Comparison of ENCODE assay signal across 9 cellular contexts in genomic region chr2:219250044-219250781, GRCh38. TPM values are rescaled to one million over a fixed set of nuclear protein-coding genes. Genes with fewer than 3 reads are reported as not detected.
DNase-seq lines count a peak whose midpoint lies in the region; ATAC-seq, FAIRE-seq and TF ChIP-seq lines count a peak whose summit lies in the region.
"Had no signal": no experiment of that assay in that cellular context is flagged by ENCODE, and none has a peak within 500 bp of the region (broad histone marks: within the 10 kb centered on the region; RNA-seq: fewer than 3 reads in every experiment).

No MANE protein-coding gene starts in this region.

- TF ChIP-seq POLR2A in A549 (IDR thresholded peaks at IDR 0.05; ENCODE audit: low read length), result no peak
- TF ChIP-seq POLR2A in GM12878 (IDR thresholded peaks at IDR 0.05; ENCODE audit: low read depth, low read length), result peak; percentile 47; the same call in 1 of the 2 replicates

- RAD21 ChIA-PET in GM12878 (lab: Charles Lee; ENCODE audit: unreplicated experiment), result interaction anchor here (1.0 to 5.1 kb wide), 13 partner anchors 11 to 138 kb away, joined by 3 to 53 read pairs (median 9); partner anchors contain the start of genes ANKZF1, ATG9A, CNPPD1 and DNAJB2

- intact Hi-C loops in GM12878 (cut with micrococcal nuclease; ENCODE audit: unreplicated experiment), result no loop called here

- no peaks in the 10 kb centered on the region for H3K36me3 ChIP-seq in Loucy (ENCODE audit: insufficient read depth, low read length)
- H3K36me3 ChIP-seq in GM12878 (ENCODE audit: control insufficient read depth in 2 of 2, insufficient read depth in 2 of 2, low read length in 1 of 2), result peaks cover 12 to 19% of the 10 kb centered on the region in 2 experiments
- peaks cover 14 to 34% of the 10 kb centered on the region in 2 donors for H3K36me3 ChIP-seq in muscle layer of duodenum (ENCODE audit: control insufficient read depth in 1 of 2, insufficient read depth in 2 of 2, low read length in 2 of 2)

- ATAC-seq in A549 (no peak), GM12878 (no peak), HG03457 (IDR thresholded peaks at IDR 0.05; ENCODE audit: unreplicated experiment) (no peak), GM19397 (IDR thresholded peaks at IDR 0.05; ENCODE audit: unreplicated experiment) (no peak), GM18868 (IDR thresholded peaks at IDR 0.05; ENCODE audit: unreplicated experiment) (no peak)

- TF ChIP-seq EP300 in A549 (IDR thresholded peaks at IDR 0.05), result no peak
- TF ChIP-seq EP300 in GM12878 (IDR thresholded peaks at IDR 0.05; ENCODE audit: borderline replicate concordance in 1 of 2, control insufficient read depth in 1 of 2, low read depth in 2 of 2, low read length in 2 of 2), result no peak

- H3K4me2 ChIP-seq in A549 (peak overlapping the region; percentile 96), Loucy (ENCODE audit: low read depth, low read length, poor library complexity, severe bottlenecking) (peak overlapping the region; percentile 78), GM12878 (ENCODE audit: control insufficient read depth, insufficient read depth) (peak overlapping the region; percentile 9)

- SMC1A ChIA-PET in GM12878 (lab: Charles Lee; ENCODE audit: uncharacterized antibody, unreplicated experiment), result interaction anchor here (1.0 to 8.6 kb wide), 13 partner anchors 10 to 355 kb away, joined by 3 to 98 read pairs (median 9); partner anchors contain the start of genes ANKZF1, ATG9A, CNPPD1 and DNAJB2

- WGBS in A549 (ENCODE audit: missing lambda C conversion rate), result 64% methylated on average over 19 of the region's 22 CpGs
- WGBS in GM12878 (ENCODE audit: insufficient coverage, insufficient replicate concordance, low lambda C conversion rate, missing lambda C conversion rate), result 76% methylated on average over 22 of the region's 22 CpGs

- H3K79me2 ChIP-seq in Loucy (ENCODE audit: insufficient read depth, low read length), result peaks cover 15% of the 10 kb centered on the region
- peaks cover 60% of the 10 kb centered on the region for H3K79me2 ChIP-seq in GM12878 (ENCODE audit: control insufficient read depth, insufficient read depth, low read length)

- H3K4me1 ChIP-seq in A549 (peaks cover 67% of the 10 kb centered on the region), Loucy (ENCODE audit: insufficient read depth, low read length, poor library complexity, severe bottlenecking) (peaks cover 73% of the 10 kb centered on the region), GM12878 (ENCODE audit: control insufficient read depth, insufficient read depth, low read length) (peaks cover 48% of the 10 kb centered on the region), muscle layer of duodenum (ENCODE audit: control insufficient read depth in 1 of 2, insufficient read depth in 2 of 2, low read length in 2 of 2) (peaks cover 30 to 45% of the 10 kb centered on the region in 2 donors)

- POLR2A ChIA-PET in A549 (lab: Yijun Ruan, JAX), result interaction anchor here (1.2 to 3.1 kb wide), 7 partner anchors 20 to 45 kb away, joined by 5 to 34 read pairs (median 19); partner anchors contain the start of genes ABCB6, ANKZF1, ATG9A and DNAJB2
- POLR2A ChIA-PET in GM12878 (lab: Charles Lee), result interaction anchor here (0.8 to 9.0 kb wide), 10 partner anchors 12 to 356 kb away, joined by 3 to 160 read pairs (median 8); partner anchors contain the start of genes ANKZF1, ATG9A, CNPPD1 and DNAJB2

- DNase-seq in A549 (ENCODE audit: low read depth in 1 of 2, low spot score in 1 of 2), result no peak
- DNase-seq in GM12878 (ENCODE audit: low read depth, low spot score), result no peak
- DNase-seq in NCI-H2107 (lab: John Stamatoyannopoulos, UW), result no peak

- H3K4me3 ChIP-seq in A549 (peak overlapping the region; percentile 25; the same call in 2 of the 3 replicates), Loucy (ENCODE audit: low read length, poor library complexity, severe bottlenecking) (peak overlapping the region; percentile 46), GM12878 (peak overlapping the region; percentile 35; the same call in 1 of the 2 replicates), muscle layer of duodenum (ENCODE audit: low read depth in 1 of 2, low read length in 2 of 2) (peak overlapping the region in 1 of 2 donors; percentile 2)

- H3K27ac ChIP-seq in A549, result peak overlapping the region; percentile 90
- peak overlapping the region; percentile 58 for H3K27ac ChIP-seq in GM12878 (ENCODE audit: control insufficient read depth, insufficient read depth)
- H3K27ac ChIP-seq in muscle layer of duodenum (ENCODE audit: low read length), result peak overlapping the region; percentile 90

- H2AFZ ChIP-seq in Loucy (ENCODE audit: low read length), result no peak overlapping the region
- no peak overlapping the region for H2AFZ ChIP-seq in GM12878 (ENCODE audit: control insufficient read depth, low read depth, low read length)

- in situ Hi-C loops in GM12878 (cut with MboI), result no loop called here

- peak overlapping the region; percentile 25 for H3K9ac ChIP-seq in Loucy (ENCODE audit: low read depth, low read length, poor library complexity, severe bottlenecking)
- H3K9ac ChIP-seq in GM12878 (ENCODE audit: control insufficient read depth, insufficient read depth, low read length), result peak overlapping the region; percentile 13; the same call in 1 of the 2 replicates

- no peaks in the 10 kb centered on the region for H3F3A ChIP-seq in Loucy (ENCODE audit: low read depth)

- TF ChIP-seq RAD21 in A549 (conservative IDR thresholded peaks at IDR 0.05 in 1 of 2, IDR thresholded peaks at IDR 0.05 in 1 of 2) (no peak), GM12878 (IDR thresholded peaks at IDR 0.05; ENCODE audit: insufficient read depth, low read depth, low read length) (no peak)

- TF ChIP-seq CTCF in A549 (IDR thresholded peaks at IDR 0.05) (no peak), Loucy (conservative IDR thresholded peaks at IDR 0.05; ENCODE audit: low read length) (no peak), GM12878 (IDR thresholded peaks at IDR 0.05 in 2 of 3, conservative IDR thresholded peaks at IDR 0.05 in 1 of 3; ENCODE audit: control insufficient read depth in 2 of 3, extremely low read depth in 1 of 3, insufficient read depth in 1 of 3, low read depth in 3 of 3, low read length in 3 of 3) (no peak)

- no peak for FAIRE-seq in A549 (lab: Jason Lieb, UNC)
- no peak for FAIRE-seq in GM12878 (lab: Jason Lieb, UNC)

- H3K9me3 ChIP-seq in A549, result no peaks in the 10 kb centered on the region
- no peaks in the 10 kb centered on the region for H3K9me3 ChIP-seq in Loucy (ENCODE audit: insufficient read depth, low read depth, low read length)
- no peaks in the 10 kb centered on the region for H3K9me3 ChIP-seq in GM12878 (replicated peaks; ENCODE audit: control insufficient read depth, insufficient read depth, low read length)
- no peaks in the 10 kb centered on the region for H3K9me3 ChIP-seq in muscle layer of duodenum (ENCODE audit: control insufficient read depth in 1 of 2, low read length in 2 of 2)

- H3K9me2 ChIP-seq in Loucy (replicated peaks; ENCODE audit: low read depth, low read length), result no peaks in the 10 kb centered on the region

- CTCF ChIA-PET in A549 (lab: Yijun Ruan, JAX) (interaction anchor here (0.7 to 12.6 kb wide), 6 partner anchors 8 to 79 kb away, joined by 3 to 241 read pairs (median 4); partner anchors contain the start of genes CNPPD1 and DNAJB2), GM12878 (lab: Yijun Ruan, JAX) (interaction anchor here (0.9 to 5.5 kb wide), 9 partner anchors 11 to 101 kb away, joined by 3 to 69 read pairs (median 6); partner anchors contain the start of genes ANKZF1, ATG9A, DNAJB2 and SLC23A3)

- no TSS peak for BruUV-seq in GM12878 (replicated peaks; lab: Mats Ljungman, UMichigan)

- H3K27me3 ChIP-seq in Loucy (ENCODE audit: insufficient read depth, low read length, poor library complexity, severe bottlenecking), result peaks cover 35% of the 10 kb centered on the region
- no peaks in the 10 kb centered on the region for H3K27me3 ChIP-seq in GM12878 (replicated peaks in 1 of 2; ENCODE audit: control insufficient read depth in 2 of 2, insufficient read depth in 2 of 2, low read length in 1 of 2)
- no peaks in the 10 kb centered on the region for H3K27me3 ChIP-seq in muscle layer of duodenum (ENCODE audit: low read depth, low read length)

- peaks cover 27% of the 10 kb centered on the region for H4K20me1 ChIP-seq in Loucy (ENCODE audit: insufficient read depth, low read length, poor library complexity, severe bottlenecking)
- 0 out of 2 replicates have a peak, but pooled peaks cover 4% of the 10 kb centered on the region for H4K20me1 ChIP-seq in GM12878 (ENCODE audit: control insufficient read depth, insufficient read depth)

RNA-seq across cellular contexts. Expression of gene TUBA4B, which starts 2.8 kb away (rescaled TPM):
- polyA plus RNA-seq in A549 (2011; rRNA removed), result 0.94 and 1.3 TPM in 2 replicates
- polyA plus RNA-seq in A549 (2012; cell fraction: cytosol; rRNA removed), result 1.1 and 1.3 TPM in 2 replicates
- 0.73 and 0.80 TPM in 2 replicates for polyA plus RNA-seq in A549 (2012; cell fraction: nucleus; rRNA removed)
- 0.55 to 0.73 TPM (median 0.71 TPM) in 3 replicates for polyA plus RNA-seq in A549 (2017; fragmentation: RNase III; extraction: RNeasy Plus Mini Kit Qiagen cat#74134 plus additional on column Dnase treatment)
- polyA minus RNA-seq in A549 (2011; rRNA and poly(A)+ RNA removed), result 1.2 and 1.5 TPM in 2 replicates
- total RNA-seq in GM12878 (2013; cell fraction: nucleolus; rRNA removed), result not detected in 2 replicates
- not detected in 2 replicates for total RNA-seq in GM12878 (2014; rRNA removed)
- total RNA-seq in GM12878 (2014; rRNA removed; fragmentation: Illumina TruSeq; extraction: Trizol), result not detected in 2 replicates
- not detected in 2 replicates for total RNA-seq in GM12878 (2021)
- polyA plus RNA-seq in GM12878 (2011; ENCODE audit: low read depth), result not detected
- 0.07 TPM in 1 of 2 replicates, not detected in the other for polyA plus RNA-seq in GM12878 (2011; rRNA removed)
- polyA plus RNA-seq in GM12878 (2011; cell fraction: cytosol; rRNA removed), result 0.07 TPM in 1 of 2 replicates, not detected in the other
- not detected in 2 replicates for polyA plus RNA-seq in GM12878 (2011; cell fraction: nucleus; rRNA removed)
- 0.20 TPM in 1 of 2 replicates, not detected in the other for polyA plus RNA-seq in GM12878 (2012)
- polyA plus RNA-seq in GM12878 (2014; fragmentation: Illumina TruSeq; extraction: Trizol), result not detected in 2 replicates
- polyA plus RNA-seq in GM12878 (2014; fragmentation: Nextera tagmentation; extraction: Ambion mirVana), result not detected
- not detected in 2 replicates for polyA plus RNA-seq in GM12878 (2014; rRNA removed)
- not detected for polyA plus RNA-seq in GM12878 (2016; fragmentation: Nextera tagmentation; extraction: Ambion mirVana)
- polyA minus RNA-seq in GM12878 (2011; rRNA and poly(A)+ RNA removed), result 0.26 TPM in 1 of 2 replicates, not detected in the other
- polyA minus RNA-seq in GM12878 (2011; cell fraction: cytosol; rRNA and poly(A)+ RNA removed), result not detected in 2 replicates
- polyA minus RNA-seq in GM12878 (2011; cell fraction: nucleus; rRNA and poly(A)+ RNA removed), result not detected in 2 replicates
- total RNA-seq: pulmonary artery endothelial cell had no signal

RNA-seq across cellular contexts. Expression of gene TUBA4A, which starts 3.5 kb away (rescaled TPM):
- polyA plus RNA-seq in A549 (2011; rRNA removed) (222 and 251 TPM in 2 replicates), A549 (2017; fragmentation: RNase III; extraction: RNeasy Plus Mini Kit Qiagen cat#74134 plus additional on column Dnase treatment) (450 to 495 TPM (median 462 TPM) in 3 replicates), GM12878 (2011; rRNA removed) (85.4 and 270 TPM in 2 replicates), GM12878 (2014; fragmentation: Illumina TruSeq; extraction: Trizol) (308 and 325 TPM in 2 replicates), GM12878 (2014; fragmentation: Nextera tagmentation; extraction: Ambion mirVana) (10 to 100 TPM; 58.2 to 88.6 TPM), GM12878 (2014; rRNA removed) (118 and 122 TPM in 2 replicates), GM12878 (2016; fragmentation: Nextera tagmentation; extraction: Ambion mirVana) (100 to 1,000 TPM; 229 to 254 TPM)
- polyA plus RNA-seq in A549 (2012; cell fraction: cytosol; rRNA removed), result 659 and 665 TPM in 2 replicates
- polyA plus RNA-seq in A549 (2012; cell fraction: nucleus; rRNA removed), result 919 and 1,052 TPM in 2 replicates
- polyA minus RNA-seq in A549 (2011; rRNA and poly(A)+ RNA removed), result 153 and 170 TPM in 2 replicates
- total RNA-seq in GM12878 (2013; cell fraction: nucleolus; rRNA removed), result 33.4 and 45.6 TPM in 2 replicates
- total RNA-seq in GM12878 (2014; rRNA removed) (126 and 130 TPM in 2 replicates), GM12878 (2014; rRNA removed; fragmentation: Illumina TruSeq; extraction: Trizol) (81.9 and 89.4 TPM in 2 replicates), GM12878 (2021) (117 and 142 TPM in 2 replicates)
- polyA plus RNA-seq in GM12878 (2011; ENCODE audit: low read depth), result 64.8 TPM
- 383 and 456 TPM in 2 replicates for polyA plus RNA-seq in GM12878 (2011; cell fraction: cytosol; rRNA removed)
- polyA plus RNA-seq in GM12878 (2011; cell fraction: nucleus; rRNA removed), result 369 and 394 TPM in 2 replicates
- 102 and 109 TPM in 2 replicates for polyA plus RNA-seq in GM12878 (2012)
- 81.9 and 101 TPM in 2 replicates for polyA minus RNA-seq in GM12878 (2011; rRNA and poly(A)+ RNA removed)
- 32.6 and 48.3 TPM in 2 replicates for polyA minus RNA-seq in GM12878 (2011; cell fraction: cytosol; rRNA and poly(A)+ RNA removed)
- polyA minus RNA-seq in GM12878 (2011; cell fraction: nucleus; rRNA and poly(A)+ RNA removed), result 54.6 and 92.9 TPM in 2 replicates

RNA-seq across cellular contexts. Expression of gene STK16, which starts 4.9 kb away (rescaled TPM):
- polyA plus RNA-seq in A549 (2011; rRNA removed), result 43.3 and 53.0 TPM in 2 replicates
- polyA plus RNA-seq in A549 (2012; cell fraction: cytosol; rRNA removed), result 44.5 and 50.2 TPM in 2 replicates
- polyA plus RNA-seq in A549 (2012; cell fraction: nucleus; rRNA removed), result 41.5 and 54.5 TPM in 2 replicates
- 36.9 to 40.4 TPM (median 37.0 TPM) in 3 replicates for polyA plus RNA-seq in A549 (2017; fragmentation: RNase III; extraction: RNeasy Plus Mini Kit Qiagen cat#74134 plus additional on column Dnase treatment)
- polyA minus RNA-seq in A549 (2011; rRNA and poly(A)+ RNA removed), result 76.4 and 80.4 TPM in 2 replicates
- total RNA-seq in GM12878 (2013; cell fraction: nucleolus; rRNA removed), result 30.5 and 39.4 TPM in 2 replicates
- 11.0 and 13.6 TPM in 2 replicates for total RNA-seq in GM12878 (2014; rRNA removed)
- 24.9 and 26.5 TPM in 2 replicates for total RNA-seq in GM12878 (2014; rRNA removed; fragmentation: Illumina TruSeq; extraction: Trizol)
- total RNA-seq in GM12878 (2021), result 28.8 and 33.9 TPM in 2 replicates
- polyA plus RNA-seq in GM12878 (2011; ENCODE audit: low read depth), result 21.0 TPM
- 30.1 and 50.1 TPM in 2 replicates for polyA plus RNA-seq in GM12878 (2011; rRNA removed)
- polyA plus RNA-seq in GM12878 (2011; cell fraction: cytosol; rRNA removed), result 75.5 and 87.5 TPM in 2 replicates
- polyA plus RNA-seq in GM12878 (2011; cell fraction: nucleus; rRNA removed), result 62.6 and 84.5 TPM in 2 replicates
- polyA plus RNA-seq in GM12878 (2012), result 25.4 and 31.7 TPM in 2 replicates
- polyA plus RNA-seq in GM12878 (2014; fragmentation: Illumina TruSeq; extraction: Trizol), result 23.0 and 45.6 TPM in 2 replicates
- polyA plus RNA-seq in GM12878 (2014; fragmentation: Nextera tagmentation; extraction: Ambion mirVana), result 1 to 10 TPM; 8.4 to 9.0 TPM
- polyA plus RNA-seq in GM12878 (2014; rRNA removed), result 30.8 and 31.2 TPM in 2 replicates
- polyA plus RNA-seq in GM12878 (2016; fragmentation: Nextera tagmentation; extraction: Ambion mirVana), result 1 to 10 TPM; 4.3 to 5.9 TPM
- polyA minus RNA-seq in GM12878 (2011; rRNA and poly(A)+ RNA removed), result 46.5 and 53.0 TPM in 2 replicates
- polyA minus RNA-seq in GM12878 (2011; cell fraction: cytosol; rRNA and poly(A)+ RNA removed), result 11.4 and 14.6 TPM in 2 replicates
- polyA minus RNA-seq in GM12878 (2011; cell fraction: nucleus; rRNA and poly(A)+ RNA removed), result 36.4 and 44.8 TPM in 2 replicates

RNA-seq across cellular contexts. Expression of gene GLB1L, which starts 5.0 kb away (rescaled TPM):
- polyA plus RNA-seq in A549 (2011; rRNA removed), result 8.7 and 10.0 TPM in 2 replicates
- polyA plus RNA-seq in A549 (2012; cell fraction: cytosol; rRNA removed), result 6.2 and 6.5 TPM in 2 replicates
- polyA plus RNA-seq in A549 (2012; cell fraction: nucleus; rRNA removed), result 10.5 and 12.2 TPM in 2 replicates
- 5.8 to 8.0 TPM (median 5.9 TPM) in 3 replicates for polyA plus RNA-seq in A549 (2017; fragmentation: RNase III; extraction: RNeasy Plus Mini Kit Qiagen cat#74134 plus additional on column Dnase treatment)
- 7.2 and 9.3 TPM in 2 replicates for polyA minus RNA-seq in A549 (2011; rRNA and poly(A)+ RNA removed)
- 7.4 and 8.8 TPM in 2 replicates for total RNA-seq in GM12878 (2013; cell fraction: nucleolus; rRNA removed)
- total RNA-seq in GM12878 (2014; rRNA removed), result 3.7 and 5.1 TPM in 2 replicates
- total RNA-seq in GM12878 (2014; rRNA removed; fragmentation: Illumina TruSeq; extraction: Trizol), result 2.1 and 3.3 TPM in 2 replicates
- total RNA-seq in GM12878 (2021), result 2.8 and 4.5 TPM in 2 replicates
- 1.9 TPM for polyA plus RNA-seq in GM12878 (2011; ENCODE audit: low read depth)
- polyA plus RNA-seq in GM12878 (2011; rRNA removed), result 2.8 and 3.4 TPM in 2 replicates
- 3.8 and 3.9 TPM in 2 replicates for polyA plus RNA-seq in GM12878 (2011; cell fraction: cytosol; rRNA removed)
- polyA plus RNA-seq in GM12878 (2011; cell fraction: nucleus; rRNA removed), result 5.5 and 5.6 TPM in 2 replicates
- polyA plus RNA-seq in GM12878 (2012), result 2.0 and 2.3 TPM in 2 replicates
- 3.5 and 5.5 TPM in 2 replicates for polyA plus RNA-seq in GM12878 (2014; fragmentation: Illumina TruSeq; extraction: Trizol)
- 1 to 10 TPM in 1 of 2 experiments, under 1 TPM in 1; 0.29 to 1.0 TPM for polyA plus RNA-seq in GM12878 (2014; fragmentation: Nextera tagmentation; extraction: Ambion mirVana)
- 4.5 and 4.6 TPM in 2 replicates for polyA plus RNA-seq in GM12878 (2014; rRNA removed)
- polyA plus RNA-seq in GM12878 (2016; fragmentation: Nextera tagmentation; extraction: Ambion mirVana), result 1 to 10 TPM; 1.3 to 2.6 TPM
- polyA minus RNA-seq in GM12878 (2011; rRNA and poly(A)+ RNA removed), result 3.3 and 3.9 TPM in 2 replicates
- 2.8 TPM in 1 of 2 replicates, not detected in the other for polyA minus RNA-seq in GM12878 (2011; cell fraction: cytosol; rRNA and poly(A)+ RNA removed)
- polyA minus RNA-seq in GM12878 (2011; cell fraction: nucleus; rRNA and poly(A)+ RNA removed), result 3.7 and 4.4 TPM in 2 replicates

RNA-seq across cellular contexts. Expression of gene ANKZF1, which starts 20.6 kb away (rescaled TPM):
- polyA plus RNA-seq in A549 (2011; rRNA removed) (29.5 and 30.3 TPM in 2 replicates), A549 (2017; fragmentation: RNase III; extraction: RNeasy Plus Mini Kit Qiagen cat#74134 plus additional on column Dnase treatment) (17.7 to 25.1 TPM (median 23.2 TPM) in 3 replicates), GM12878 (2011; rRNA removed) (102 and 104 TPM in 2 replicates), GM12878 (2014; fragmentation: Illumina TruSeq; extraction: Trizol) (17.8 and 23.6 TPM in 2 replicates), GM12878 (2014; fragmentation: Nextera tagmentation; extraction: Ambion mirVana) (1 to 10 TPM; 3.1 to 5.0 TPM), GM12878 (2014; rRNA removed) (48.1 and 49.5 TPM in 2 replicates), GM12878 (2016; fragmentation: Nextera tagmentation; extraction: Ambion mirVana) (10 to 100 TPM; 35.8 to 36.6 TPM)
- 12.3 and 14.2 TPM in 2 replicates for polyA plus RNA-seq in A549 (2012; cell fraction: cytosol; rRNA removed)
- polyA plus RNA-seq in A549 (2012; cell fraction: nucleus; rRNA removed), result 67.6 and 87.1 TPM in 2 replicates
- 25.2 and 26.1 TPM in 2 replicates for polyA minus RNA-seq in A549 (2011; rRNA and poly(A)+ RNA removed)
- 438 and 460 TPM in 2 replicates for total RNA-seq in GM12878 (2013; cell fraction: nucleolus; rRNA removed)
- total RNA-seq in GM12878 (2014; rRNA removed) (34.2 and 40.6 TPM in 2 replicates), GM12878 (2014; rRNA removed; fragmentation: Illumina TruSeq; extraction: Trizol) (20.3 TPM in 2 replicates), GM12878 (2021) (35.3 and 39.2 TPM in 2 replicates)
- polyA plus RNA-seq in GM12878 (2011; ENCODE audit: low read depth), result 34.5 TPM
- polyA plus RNA-seq in GM12878 (2011; cell fraction: cytosol; rRNA removed), result 59.3 and 61.2 TPM in 2 replicates
- 590 and 828 TPM in 2 replicates for polyA plus RNA-seq in GM12878 (2011; cell fraction: nucleus; rRNA removed)
- polyA plus RNA-seq in GM12878 (2012), result 59.1 and 92.4 TPM in 2 replicates
- 65.4 and 72.9 TPM in 2 replicates for polyA minus RNA-seq in GM12878 (2011; rRNA and poly(A)+ RNA removed)
- 22.0 and 24.3 TPM in 2 replicates for polyA minus RNA-seq in GM12878 (2011; cell fraction: cytosol; rRNA and poly(A)+ RNA removed)
- 177 and 185 TPM in 2 replicates for polyA minus RNA-seq in GM12878 (2011; cell fraction: nucleus; rRNA and poly(A)+ RNA removed)

Comparison
In these comparisons a context has a peak if more than half of its experiments do, and no peak if none do; other contexts are left out.
1. H3K4me2 ChIP-seq: peak in every context shown above with its lines; median percentile 96 in A549; 78 in Loucy; 9 in GM12878.
2. Of the 24 proteins assayed by ChIP-seq in both GM12878 and A549: peak only in GM12878: POLR2A; only in A549: none; in both: none; in neither: 23.